9 cellular contexts compared by ENCODE assay signal in the genomic region with DNA sequence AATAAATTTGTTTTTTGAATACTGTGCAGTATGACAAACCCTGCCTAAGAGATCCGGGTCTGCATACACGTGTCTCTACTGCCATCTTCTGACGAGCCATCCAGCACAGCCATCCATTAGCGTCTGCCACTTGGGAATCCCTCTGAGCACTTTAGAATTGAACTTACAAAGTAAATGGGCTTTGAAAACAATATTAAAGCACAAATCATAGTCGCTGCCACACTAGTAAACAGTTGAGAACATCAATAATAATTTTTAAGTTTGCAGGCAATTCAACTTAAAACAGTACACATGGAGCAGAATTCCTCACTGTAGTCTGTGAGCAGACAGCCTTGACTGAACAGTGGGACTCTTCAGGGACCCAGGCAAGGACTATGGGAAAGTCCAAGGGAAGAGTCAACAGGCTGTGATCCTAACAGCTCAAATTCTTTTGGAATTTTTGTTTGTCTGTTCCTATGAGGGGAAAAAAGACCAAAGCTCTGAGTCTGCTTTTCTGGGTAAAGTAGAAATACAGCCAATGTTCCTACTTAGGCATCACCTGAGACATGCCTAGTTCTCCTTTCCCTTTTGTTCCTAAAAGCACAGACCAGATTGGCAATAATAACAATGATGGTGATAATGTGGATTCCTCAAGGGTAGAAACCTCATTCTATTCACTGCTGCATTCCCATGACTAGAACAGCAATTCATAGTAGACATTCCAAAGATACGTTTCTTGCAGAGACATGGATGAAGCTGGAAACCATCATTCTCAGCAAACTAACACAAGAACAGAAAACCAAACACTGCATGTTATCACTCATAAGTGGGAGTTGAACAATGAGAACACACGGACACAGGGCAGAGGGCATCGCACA.
DNase-seq lines count a peak whose midpoint lies in the region; ATAC-seq, FAIRE-seq and TF ChIP-seq lines count a peak whose summit lies in the region.
"Had no signal": no experiment of that assay in that cellular context is flagged by ENCODE, and none has a peak within 500 bp of the region (broad histone marks: within the 10 kb centered on the region; RNA-seq: fewer than 3 reads in every experiment).

No MANE protein-coding gene starts in this region.

- H3K9ac ChIP-seq in endothelial cell of umbilical vein (replicated peaks; ENCODE audit: extremely low read depth, insufficient read depth, low read length) = no peak overlapping the region

- H4K20me1 ChIP-seq in endothelial cell of umbilical vein (replicated peaks; ENCODE audit: control insufficient read depth, extremely low read depth, insufficient read depth, low read length) = no peaks in the 10 kb centered on the region

- H3K4me3 Mint-ChIP-seq in stimulated activated naive CD8-positive, alpha-beta T cell treated with anti-CD3 and anti-CD28 coated beads, Interleukin-15, amount 100 ng/mL, for 72 hours = no peak overlapping the region
- H3K4me3 Mint-ChIP-seq: central memory CD8-positive, alpha-beta T cell had no signal

- intact Hi-C loops in endothelial cell of umbilical vein (cut with micrococcal nuclease) = loop anchor here (1.0 to 5.0 kb wide), 9 partner anchors 72 to 522 kb away; partner anchors contain the start of gene FN1

- H3K4me2 ChIP-seq in endothelial cell of umbilical vein (ENCODE audit: insufficient read depth, low read length) = no peak overlapping the region

- TF ChIP-seq CTCF in endothelial cell of umbilical vein (IDR thresholded peaks at IDR 0.05; ENCODE audit: extremely low read depth in 1 of 2, insufficient read depth in 1 of 2, low read depth in 1 of 2, low read length in 2 of 2) = peak; percentile 76 to 93

- peak; percentile 55 for FAIRE-seq in endothelial cell of umbilical vein (lab: Jason Lieb, UNC)

- H3K4me1 Mint-ChIP-seq in stimulated activated naive CD8-positive, alpha-beta T cell treated with anti-CD3 and anti-CD28 coated beads, Interleukin-15, amount 100 ng/mL, for 72 hours = peaks cover 7% of the 10 kb centered on the region
- H3K4me1 Mint-ChIP-seq: central memory CD8-positive, alpha-beta T cell had no signal

- H3K4me1 ChIP-seq in endothelial cell of umbilical vein (ENCODE audit: control insufficient read depth, extremely low read depth, insufficient read depth, low read length) = peaks cover 12% of the 10 kb centered on the region

- no peak overlapping the region for H3K4me3 ChIP-seq in endothelial cell of umbilical vein (replicated peaks in 1 of 3; ENCODE audit: insufficient read depth in 1 of 3, low read depth in 1 of 3, low read length in 3 of 3)

- no peaks in the 10 kb centered on the region for H3K9me3 Mint-ChIP-seq in stimulated activated naive CD8-positive, alpha-beta T cell treated with anti-CD3 and anti-CD28 coated beads, Interleukin-15, amount 100 ng/mL, for 72 hours
- H3K9me3 Mint-ChIP-seq: central memory CD8-positive, alpha-beta T cell had no signal

- ATAC-seq in GM19463 (IDR thresholded peaks at IDR 0.05; ENCODE audit: unreplicated experiment) = peak; percentile 47
- ATAC-seq in HG03460 (IDR thresholded peaks at IDR 0.05; ENCODE audit: unreplicated experiment) = peak; percentile 55
- ATAC-seq in stimulated activated naive CD8-positive, alpha-beta T cell treated with anti-CD3 and anti-CD28 coated beads, Interleukin-15, amount 100 ng/mL, for 72 hours = peak; percentile 96

- H3K79me2 ChIP-seq in endothelial cell of umbilical vein (ENCODE audit: control insufficient read depth, insufficient read depth, low read length) = no peaks in the 10 kb centered on the region

- peak; percentile 79 for DNase-seq in DMS 273 (lab: John Stamatoyannopoulos, UW; ENCODE audit: unreplicated experiment)
- peak; percentile 57 for DNase-seq in NCI-H69 (lab: John Stamatoyannopoulos, UW)
- peak; percentile 3 to 13 for DNase-seq in activated CD8-positive, alpha-beta memory T cell treated with anti-CD3 and anti-CD28 coated beads for 1 hour (ENCODE audit: extremely low read depth in 1 of 2, low read depth in 1 of 2)
- DNase-seq in endothelial cell of umbilical vein (ENCODE audit: low read depth, low spot score) = peak; percentile 87
- DNase-seq in myocyte (ENCODE audit: low read depth) = peak; percentile 82
- peak; percentile 51 to 56 for DNase-seq in stimulated activated naive CD8-positive, alpha-beta T cell treated with anti-CD3 and anti-CD28 coated beads, Interleukin-15, amount 100 ng/mL, for 72 hours

- peaks cover 11% of the 10 kb centered on the region for H3K27me3 Mint-ChIP-seq in stimulated activated naive CD8-positive, alpha-beta T cell treated with anti-CD3 and anti-CD28 coated beads, Interleukin-15, amount 100 ng/mL, for 72 hours

- H3K27ac Mint-ChIP-seq in stimulated activated naive CD8-positive, alpha-beta T cell treated with anti-CD3 and anti-CD28 coated beads, Interleukin-15, amount 100 ng/mL, for 72 hours = no peak overlapping the region

- no peaks in the 10 kb centered on the region for H3K9me3 ChIP-seq in endothelial cell of umbilical vein (replicated peaks; ENCODE audit: control insufficient read depth, insufficient read depth, low read length)

- POLR2A ChIA-PET in endothelial cell of umbilical vein (lab: Charles Lee) = no interaction called here

- CTCF ChIA-PET in endothelial cell of umbilical vein (lab: Charles Lee) = interaction anchor here (0.9 to 2.8 kb wide), 9 partner anchors 11 to 517 kb away, joined by 3 to 19 read pairs (median 3); no protein-coding TSS in a partner anchor

- no peaks in the 10 kb centered on the region for H3K36me3 ChIP-seq in endothelial cell of umbilical vein (ENCODE audit: control insufficient read depth in 2 of 2, extremely low read depth in 1 of 2, insufficient read depth in 2 of 2, low read length in 2 of 2)

- no peak for TF ChIP-seq POLR2A in endothelial cell of umbilical vein (IDR thresholded peaks at IDR 0.05; ENCODE audit: low read depth, low read length)

- BruUV-seq in endothelial cell of umbilical vein (replicated peaks; lab: Mats Ljungman, UMichigan) = no TSS peak

- no peaks in the 10 kb centered on the region for H3K9me1 ChIP-seq in endothelial cell of umbilical vein (replicated peaks; ENCODE audit: control insufficient read depth, extremely low read depth, insufficient read depth, low read length)

- dilution Hi-C loops in endothelial cell of umbilical vein (cut with MboI; ENCODE audit: extremely low pct_ligation_motif_present, low sequenced_read_pairs) = no loop called here

- no peak overlapping the region for H2AFZ ChIP-seq in endothelial cell of umbilical vein (ENCODE audit: low read depth, low read length)

- H3K27me3 ChIP-seq in endothelial cell of umbilical vein (ENCODE audit: control insufficient read depth in 2 of 2, insufficient read depth in 2 of 2, low read length in 2 of 2) = no peaks in the 10 kb centered on the region

- H3K27ac ChIP-seq in endothelial cell of umbilical vein (ENCODE audit: insufficient read depth, low read depth, low read length) = no peak overlapping the region

TF ChIP-seq in endothelial cell of umbilical vein, 7 proteins besides CTCF, POLR2A, EP300 and RAD21:
- no peak for TF ChIP-seq MYC (IDR thresholded peaks at IDR 0.05; ENCODE audit: low read depth, low read length)
- TF ChIP-seq FOS (IDR thresholded peaks at IDR 0.05; ENCODE audit: borderline replicate concordance, insufficient read depth, low read length) = no peak
- no peak for TF ChIP-seq EZH2 (IDR thresholded peaks at IDR 0.05; ENCODE audit: borderline replicate concordance, low read depth, low read length, severe bottlenecking)
- TF ChIP-seq GATA2 (IDR thresholded peaks at IDR 0.05; ENCODE audit: insufficient read depth, insufficient read length, low read depth, low read length) = no peak
- TF ChIP-seq POLR2AphosphoS5 (IDR thresholded peaks at IDR 0.05; ENCODE audit: insufficient read depth, low read depth, low read length) = no peak
- TF ChIP-seq JUN (IDR thresholded peaks at IDR 0.05; ENCODE audit: borderline replicate concordance, insufficient read depth, insufficient read length, low read depth) = no peak
- TF ChIP-seq, protein P1, sequence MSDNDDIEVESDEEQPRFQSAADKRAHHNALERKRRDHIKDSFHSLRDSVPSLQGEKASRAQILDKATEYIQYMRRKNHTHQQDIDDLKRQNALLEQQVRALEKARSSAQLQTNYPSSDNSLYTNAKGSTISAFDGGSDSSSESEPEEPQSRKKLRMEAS (IDR thresholded peaks at IDR 0.05; ENCODE audit: insufficient read depth, insufficient read length) = no peak
TF ChIP-seq in endothelial cell of umbilical vein: peak in this region for 0.

Comparison
In these comparisons a context has a peak if more than half of its experiments do, and no peak if none do; other contexts are left out.
1. DNase-seq: peak in every context shown above with its lines; median percentile 87 in endothelial cell of umbilical vein; 82 in myocyte; 79 in DMS 273; 57 in NCI-H69; 54 in stimulated activated naive CD8-positive, alpha-beta T cell treated with anti-CD3 and anti-CD28 coated beads, Interleukin-15, amount 100 ng/mL, for 72 hours; 8 in activated CD8-positive, alpha-beta memory T cell treated with anti-CD3 and anti-CD28 coated beads for 1 hour.